Comparison of ENCODE assay signal across 19 cellular contexts in genomic region chr10:5545426-5545777, GRCh38. TPM values are rescaled to one million over a fixed set of nuclear protein-coding genes. Genes with fewer than 3 reads are reported as not detected.
DNase-seq lines count a peak whose midpoint lies in the region; ATAC-seq and TF ChIP-seq lines count a peak whose summit lies in the region.
"Had no signal": no experiment of that assay in that cellular context is flagged by ENCODE, and none has a peak within 500 bp of the region (broad histone marks: within the 10 kb centered on the region; RNA-seq: fewer than 3 reads in every experiment).

No MANE protein-coding gene starts in this region.

- H3K27ac Mint-ChIP-seq in glutamatergic neuron (ENCODE audit: unreplicated experiment), result no peak overlapping the region
- H3K27ac Mint-ChIP-seq: activated T-helper 2 cell treated with anti-CD3 and anti-CD28 coated beads, Interferon-gamma antibody, Interleukin-2, Interleukin-4, amounts not matched to agents 10 μg/mL and 5 μg/mL and 100 μg/mL, durations not matched to agents 14 hours and 24 hours and 36 hours; CD4-positive, alpha-beta T cell had no signal

- H2AFZ ChIP-seq in osteoblast (ENCODE audit: low read length), result no peak overlapping the region
- H2AFZ ChIP-seq: GM23248 had no signal

- TF ChIP-seq EP300 in esophagus muscularis mucosa (IDR thresholded peaks at IDR 0.05) (no peak), upper lobe of left lung (IDR thresholded peaks at IDR 0.05) (no peak)

- H3K9me3 ChIP-seq in heart left ventricle (peaks cover 0 to 31% (median 13%) of the 10 kb centered on the region in 12 donors), esophagus muscularis mucosa (no peaks in the 10 kb centered on the region), osteoblast (ENCODE audit: low read depth, low read length) (no peaks in the 10 kb centered on the region), upper lobe of left lung (peaks cover 0 to 6% (median 2%) of the 10 kb centered on the region in 4 donors)
- H3K9me3 ChIP-seq: testis had no signal

- no peaks in the 10 kb centered on the region for H4K20me1 ChIP-seq in osteoblast (ENCODE audit: insufficient read depth, low read length)

- H3K36me3 ChIP-seq in heart left ventricle (no peaks in the 10 kb centered on the region), esophagus muscularis mucosa (no peaks in the 10 kb centered on the region), osteoblast (ENCODE audit: insufficient read depth, low read length) (no peaks in the 10 kb centered on the region), upper lobe of left lung (no peaks in the 10 kb centered on the region)

- no peak overlapping the region for H3K4me3 Mint-ChIP-seq in glutamatergic neuron (ENCODE audit: unreplicated experiment)
- H3K4me3 Mint-ChIP-seq: CD4-positive, alpha-beta T cell; naive thymus-derived CD8-positive, alpha-beta T cell had no signal

- no peak overlapping the region for H3K4me3 ChIP-seq in heart left ventricle
- H3K4me3 ChIP-seq in esophagus muscularis mucosa, result no peak overlapping the region
- H3K4me3 ChIP-seq in osteoblast (ENCODE audit: insufficient read depth, low read length), result peak overlapping the region; percentile 22
- H3K4me3 ChIP-seq in upper lobe of left lung, result no peak overlapping the region
- H3K4me3 ChIP-seq: GM23248, testis had no signal

- peaks cover 15% of the 10 kb centered on the region for H3K36me3 Mint-ChIP-seq in glutamatergic neuron (ENCODE audit: unreplicated experiment)

- peak overlapping the region in 8 of 12 donors; percentile 27 to 74 (median 63) for H3K27ac ChIP-seq in heart left ventricle
- peak overlapping the region; percentile 74 to 86 (median 81) for H3K27ac ChIP-seq in esophagus muscularis mucosa (replicated peaks in 1 of 4)
- H3K27ac ChIP-seq in osteoblast (ENCODE audit: low read depth, low read length), result peak overlapping the region; percentile 90
- H3K27ac ChIP-seq in upper lobe of left lung, result peak overlapping the region; percentile 82 to 90 (median 86)
- H3K27ac ChIP-seq: GM23248 had no signal

- ATAC-seq in heart left ventricle (peak in 1 of 4 donors; percentile 12), Right ventricle myocardium superior (ENCODE audit: poor library complexity) (no peak), upper lobe of left lung (ENCODE audit: low FRiP score in 2 of 2) (no peak)
- ATAC-seq: naive thymus-derived CD8-positive, alpha-beta T cell; SK-N-SH treated with all-trans-retinoic acid at 6 μM for 48 hours had no signal

- H3K4me2 ChIP-seq in osteoblast (ENCODE audit: insufficient read depth, low read length), result no peak overlapping the region

- no peaks in the 10 kb centered on the region for H3K27me3 Mint-ChIP-seq in glutamatergic neuron (ENCODE audit: unreplicated experiment)
- H3K27me3 Mint-ChIP-seq: CD4-positive, alpha-beta T cell had no signal

- TF ChIP-seq CTCF in heart left ventricle (IDR thresholded peaks at IDR 0.05), result no peak
- TF ChIP-seq CTCF in esophagus muscularis mucosa (IDR thresholded peaks at IDR 0.05), result no peak
- no peak for TF ChIP-seq CTCF in osteoblast (IDR thresholded peaks at IDR 0.05; ENCODE audit: extremely low read depth, low read depth, low read length)
- TF ChIP-seq CTCF in upper lobe of left lung (IDR thresholded peaks at IDR 0.05), result no peak
- no peak for TF ChIP-seq CTCF in glutamatergic neuron (IDR thresholded peaks at IDR 0.05; ENCODE audit: partially characterized antibody, unreplicated experiment)

- intact Hi-C loops in heart left ventricle (cut with DNase I) (loop anchor here in 2 of 10 donors (5.0 to 10.0 kb wide), 2 partner anchors 98 to 101 kb away; no protein-coding TSS in a partner anchor), Right ventricle myocardium superior (cut with DNase I) (no loop called here), esophagus muscularis mucosa (cut with DNase I) (no loop called here)

- no peak for DNase-seq in heart left ventricle
- DNase-seq in Right ventricle myocardium superior, result no peak
- DNase-seq in esophagus muscularis mucosa (ENCODE audit: extremely low spot score), result no peak
- DNase-seq in osteoblast (ENCODE audit: insufficient read length, low spot score, missing footprints), result peak; percentile 58
- DNase-seq in upper lobe of left lung, result no peak
- no peak for DNase-seq in GM03348 (ENCODE audit: low spot score)
- no peak for DNase-seq in glutamatergic neuron
- no peak for DNase-seq in iPS-NIHi7 (ENCODE audit: extremely low spot score)
- DNase-seq: amygdala; GM23248; NCI-H1436 treated with DMSO at 0.1 percent for 48 hours; NCI-H226; stimulated activated CD4-positive, alpha-beta T cell treated with anti-CD3 and anti-CD28 coated beads, Interleukin-2, amount 100 ng/mL, for 48 hours had no signal

- whole genome bisulfite sequencing in heart left ventricle, 4 donors, result 84 to 93% (median 86%) methylated on average over 2 of the region's 2 CpGs
- 100% methylated on average over 1 of the region's 2 CpGs for WGBS in esophagus muscularis mucosa
- WGBS in upper lobe of left lung, 2 donors, result 90% methylated on average over 2 of the region's 2 CpGs

- H3K79me2 ChIP-seq in osteoblast (ENCODE audit: insufficient read depth, low read length), result no peaks in the 10 kb centered on the region

- peaks cover 2% of the 10 kb centered on the region for H3K9me3 Mint-ChIP-seq in glutamatergic neuron (ENCODE audit: unreplicated experiment)

- H3K4me1 Mint-ChIP-seq in glutamatergic neuron (ENCODE audit: low read depth, unreplicated experiment), result peaks cover 5% of the 10 kb centered on the region

- H3K27me3 ChIP-seq in heart left ventricle (no peaks in the 10 kb centered on the region), esophagus muscularis mucosa (no peaks in the 10 kb centered on the region), osteoblast (ENCODE audit: insufficient read depth, low read length) (no peaks in the 10 kb centered on the region), upper lobe of left lung (no peaks in the 10 kb centered on the region)
- H3K27me3 ChIP-seq: testis had no signal

- peaks cover 0 to 42% (median 33%) of the 10 kb centered on the region in 12 donors for H3K4me1 ChIP-seq in heart left ventricle
- H3K4me1 ChIP-seq in esophagus muscularis mucosa, result peaks cover 26 to 52% (median 48%) of the 10 kb centered on the region in 4 donors
- H3K4me1 ChIP-seq in osteoblast (ENCODE audit: insufficient read depth, low read length), result peaks cover 45% of the 10 kb centered on the region
- peaks cover 40 to 65% (median 51%) of the 10 kb centered on the region in 4 donors for H3K4me1 ChIP-seq in upper lobe of left lung

- TF ChIP-seq POLR2A in heart left ventricle (IDR thresholded peaks at IDR 0.05), result no peak
- TF ChIP-seq POLR2A in esophagus muscularis mucosa (IDR thresholded peaks at IDR 0.05; ENCODE audit: low read depth), result no peak
- TF ChIP-seq POLR2A in upper lobe of left lung (IDR thresholded peaks at IDR 0.05), result no peak

RNA-seq across cellular contexts. Expression of gene CALML3, which starts 20.6 kb away (rescaled TPM):
- total RNA-seq in heart left ventricle, result not detected
- polyA plus RNA-seq in heart left ventricle, result under 1 TPM in 1 of 2 donors, not detected in 1; 0.03 TPM
- total RNA-seq in Right ventricle myocardium superior, result not detected
- total RNA-seq in esophagus muscularis mucosa, result not detected
- total RNA-seq in osteoblast, result not detected in 2 replicates
- total RNA-seq in upper lobe of left lung, result not detected
- total RNA-seq in glutamatergic neuron (ENCODE audit: unreplicated experiment), result not detected
- total RNA-seq: activated T-helper 2 cell treated with anti-CD3 and anti-CD28 coated beads, Interferon-gamma antibody, Interleukin-2, Interleukin-4, amounts not matched to agents 10 μg/mL and 5 μg/mL and 100 μg/mL, durations not matched to agents 14 hours and 24 hours and 36 hours; CD4-positive, alpha-beta T cell; GM23248; naive thymus-derived CD8-positive, alpha-beta T cell; renal cortical epithelial cell had no signal
- polyA plus RNA-seq: GM23248; naive thymus-derived CD8-positive, alpha-beta T cell had no signal

RNA-seq across cellular contexts. Expression of gene CALML5, which starts 46.0 kb away (rescaled TPM):
- total RNA-seq in heart left ventricle (not detected), Right ventricle myocardium superior (not detected), esophagus muscularis mucosa (not detected), osteoblast (not detected in 2 replicates), upper lobe of left lung (not detected), glutamatergic neuron (ENCODE audit: unreplicated experiment) (not detected)
- not detected for polyA plus RNA-seq in heart left ventricle
- total RNA-seq: activated T-helper 2 cell treated with anti-CD3 and anti-CD28 coated beads, Interferon-gamma antibody, Interleukin-2, Interleukin-4, amounts not matched to agents 10 μg/mL and 5 μg/mL and 100 μg/mL, durations not matched to agents 14 hours and 24 hours and 36 hours; CD4-positive, alpha-beta T cell; GM23248; naive thymus-derived CD8-positive, alpha-beta T cell; renal cortical epithelial cell had no signal
- polyA plus RNA-seq: GM23248; naive thymus-derived CD8-positive, alpha-beta T cell had no signal
